In the genomic region with DNA sequence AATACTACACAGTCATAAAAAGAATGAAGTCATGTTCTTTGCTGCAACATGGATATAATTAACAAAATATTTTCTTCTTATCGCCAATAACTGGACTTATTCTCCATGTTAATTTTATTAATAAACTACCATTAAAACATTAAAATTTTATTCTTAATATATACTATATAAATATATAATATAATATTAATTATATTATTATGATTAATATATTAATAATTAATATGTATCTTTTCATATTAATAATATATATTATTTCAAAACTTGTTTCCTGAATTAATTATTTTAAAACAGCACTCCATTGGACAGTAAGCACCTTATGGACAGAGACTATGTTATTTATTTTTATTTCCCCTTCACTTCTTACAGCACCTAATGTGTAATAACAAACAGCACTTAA, we compare ENCODE assay signal across 29 cellular contexts.
"Had no signal": no experiment of that assay in that cellular context is flagged by ENCODE, and none has a peak within 500 bp of the region (broad histone marks: within the 10 kb centered on the region; RNA-seq: fewer than 3 reads in every experiment).

No MANE protein-coding gene starts in this region.

- DNase-seq: activated B cell treated with CpG ODN at 0.5 μM for 24 hours; activated CD4-positive, alpha-beta T cell treated with anti-CD3 and anti-CD28 coated beads for 48 hours; activated CD4-positive, alpha-beta T cell treated with anti-CD3 and anti-CD28 coated beads, Interleukin-2, amount 50 U/mL, for 1 hour; activated CD4-positive, alpha-beta T cell treated with anti-CD3 and anti-CD28 coated beads, Interleukin-2, amount 50 U/mL, for 48 hours; activated CD8-positive, alpha-beta memory T cell treated with anti-CD3 and anti-CD28 coated beads for 24 hours; activated CD8-positive, alpha-beta T cell treated with anti-CD3 and anti-CD28 coated beads for 36 hours; activated effector memory CD4-positive, alpha-beta T cell treated with anti-CD3 and anti-CD28 coated beads, Interleukin-2, amount 50 U/mL, for 16 hours; activated naive CD4-positive, alpha-beta T cell treated with anti-CD3 and anti-CD28 coated beads for 36 hours; activated naive CD8-positive, alpha-beta T cell treated with anti-CD3 and anti-CD28 coated beads for 36 hours; activated naive CD8-positive, alpha-beta T cell treated with anti-CD3 and anti-CD28 coated beads, Interleukin-2, amount 50 U/mL, for 24 hours; activated T-cell treated with anti-CD3 and anti-CD28 coated beads, Interleukin-2, amount 50 U/mL, for 1 hour; activated T-cell treated with anti-CD3 and anti-CD28 coated beads, Interleukin-2, amount 50 U/mL, for 48 hours; adrenal gland; amygdala; central memory CD4-positive, alpha-beta T cell; cortex of kidney; dermis blood vessel endothelial cell; effector CD4-positive, alpha-beta T cell; effector memory CD8-positive, alpha-beta T cell; esophagus squamous epithelium; foreskin melanocyte; head of caudate nucleus; T-helper 2 cell had no signal

- H3K27ac ChIP-seq: adrenal gland, ascending aorta, breast epithelium, cardiac muscle cell, epithelial cell of prostate, esophagus squamous epithelium, VCaP had no signal

- ATAC-seq: activated CD4-positive, CD25-positive, alpha-beta regulatory T cell treated with anti-CD3 and anti-CD28 coated beads, Interleukin-2, amount 50 U/mL, for 24 hours; activated CD8-positive, alpha-beta T cell treated with anti-CD3 and anti-CD28 coated beads for 36 hours; activated naive CD8-positive, alpha-beta T cell treated with anti-CD3 and anti-CD28 coated beads, Interleukin-2, amount 50 U/mL, for 24 hours; effector memory CD8-positive, alpha-beta T cell had no signal

- H3K9me3 ChIP-seq: adrenal gland, ascending aorta, breast epithelium, esophagus squamous epithelium had no signal

- H3K4me1 ChIP-seq: adrenal gland, ascending aorta, breast epithelium had no signal

- H3K36me3 ChIP-seq: adrenal gland, ascending aorta, breast epithelium, cardiac muscle cell, esophagus squamous epithelium had no signal

- H3K27me3 ChIP-seq: adrenal gland, ascending aorta, breast epithelium, cardiac muscle cell, esophagus squamous epithelium had no signal

- H3K4me3 ChIP-seq: adrenal gland, ascending aorta, breast epithelium, cardiac muscle cell, esophagus squamous epithelium had no signal
